In genomic region chr17:82204831-82205719, GRCh38 we compare ENCODE assay signal across 9 cellular contexts. TPM values are rescaled to one million over a fixed set of nuclear protein-coding genes. Genes with fewer than 3 reads are reported as not detected.
A peak's percentile ranks its signal among the peaks of the same experiment; 100 is the strongest.
DNase-seq lines count a peak whose midpoint lies in the region; ATAC-seq, FAIRE-seq and TF ChIP-seq lines count a peak whose summit lies in the region.
"Had no signal": no experiment of that assay in that cellular context is flagged by ENCODE, and none has a peak within 500 bp of the region (broad histone marks: within the 10 kb centered on the region; RNA-seq: fewer than 3 reads in every experiment).

No MANE protein-coding gene starts in this region.

- H3K27me3 Mint-ChIP-seq in activated CD4-positive, alpha-beta T cell treated with anti-CD3 and anti-CD28 coated beads for 36 hours: no peaks in the 10 kb centered on the region
- no peaks in the 10 kb centered on the region for H3K27me3 Mint-ChIP-seq in natural killer cell (ENCODE audit: low read depth in 2 of 2)

- peaks cover 60% of the 10 kb centered on the region for H3K4me1 Mint-ChIP-seq in activated CD4-positive, alpha-beta T cell treated with anti-CD3 and anti-CD28 coated beads for 36 hours
- peaks cover 23 to 54% of the 10 kb centered on the region in 2 donors for H3K4me1 Mint-ChIP-seq in natural killer cell

- H3K4me1 ChIP-seq in K562 (replicated peaks in 1 of 2; ENCODE audit: control insufficient read depth in 2 of 2, insufficient read depth in 2 of 2, low read length in 2 of 2): peaks cover 49 to 51% of the 10 kb centered on the region in 2 experiments

- POLR2A ChIA-PET in activated CD4-positive, alpha-beta T cell treated with anti-CD3 and anti-CD28 coated beads for 36 hours (lab: Charles Lee): interaction anchor here (1.0 to 1.5 kb wide), 2 partner anchors 31 to 97 kb away, joined by 3 to 6 read pairs; no protein-coding TSS in a partner anchor
- POLR2A ChIA-PET in K562 (lab: Yijun Ruan, JAX): interaction anchor here (0.9 to 1.0 kb wide), 2 partner anchors 9 to 23 kb away, joined by 4 to 8 read pairs; no protein-coding TSS in a partner anchor

- peak overlapping the region; percentile 93 for H3K27ac Mint-ChIP-seq in activated CD4-positive, alpha-beta T cell treated with anti-CD3 and anti-CD28 coated beads for 36 hours
- peak overlapping the region; percentile 88 to 90 for H3K27ac Mint-ChIP-seq in natural killer cell

- DNase-seq in activated CD4-positive, alpha-beta T cell treated with anti-CD3 and anti-CD28 coated beads for 36 hours: peak; percentile 79
- no peak for DNase-seq in activated CD4-positive, alpha-beta T cell treated with anti-CD3 and anti-CD28 coated beads, Interleukin-2, amount 50 U/mL, for 4 hours
- DNase-seq in NCI-H748 treated with DMSO at 0.1 percent for 48 hours (lab: John Stamatoyannopoulos, UW): peak; percentile 5
- peak in 1 of 4 experiments; percentile 57 for DNase-seq in K562 (ENCODE audit: extremely low read depth in 1 of 4, low spot score in 3 of 4)
- DNase-seq in natural killer cell: no peak
- DNase-seq in NCI-H446 treated with DMSO at 0.1 percent for 48 hours (lab: John Stamatoyannopoulos, UW): no peak
- DNase-seq in NCI-H510A (lab: John Stamatoyannopoulos, UW): no peak

- TF ChIP-seq CTCF in K562 (IDR thresholded peaks at IDR 0.05 in 2 of 3, conservative IDR thresholded peaks at IDR 0.05 in 1 of 3; ENCODE audit: insufficient read depth in 2 of 3, low read depth in 1 of 3, low read length in 3 of 3): no peak
- no peak for TF ChIP-seq CTCF in natural killer cell (IDR thresholded peaks at IDR 0.05)

- peak overlapping the region; percentile 52 to 53; a peak in 3 of 4 replicates for H3K9ac ChIP-seq in K562 (ENCODE audit: insufficient read depth in 1 of 2, low read depth in 2 of 2, low read length in 2 of 2)

- H3K27ac ChIP-seq in K562 (ENCODE audit: extremely low read depth, low read depth, low read length): peak overlapping the region; percentile 29; the same call in 2 of the 3 replicates

- no peaks in the 10 kb centered on the region for H3K27me3 ChIP-seq in K562 (ENCODE audit: control insufficient read depth in 2 of 2, insufficient read depth in 2 of 2, low read length in 2 of 2)

- no TSS peak for BruUV-seq in K562 (replicated peaks; lab: Mats Ljungman, UMichigan)

- TF ChIP-seq RAD21 in K562 (CRISPR knock-in tag; conservative IDR thresholded peaks at IDR 0.05 in 1 of 2, IDR thresholded peaks at IDR 0.05 in 1 of 2): no peak

- H3K9me1 ChIP-seq in K562 (ENCODE audit: control insufficient read depth, insufficient read depth, low read length): peaks cover 8% of the 10 kb centered on the region

- no peaks in the 10 kb centered on the region for H3K9me3 Mint-ChIP-seq in activated CD4-positive, alpha-beta T cell treated with anti-CD3 and anti-CD28 coated beads for 36 hours (ENCODE audit: low read depth)
- H3K9me3 Mint-ChIP-seq in natural killer cell: no peaks in the 10 kb centered on the region

- WGBS in K562 (ENCODE audit: insufficient coverage, low coverage, missing lambda C conversion rate): 54% methylated on average over 25 of the region's 25 CpGs

- H3K4me2 ChIP-seq in K562 (ENCODE audit: insufficient read depth, low read length): peak overlapping the region; percentile 7; the same call in 1 of the 2 replicates

- no peaks in the 10 kb centered on the region; the same call in 1 of the 2 replicates for H3K9me3 ChIP-seq in K562 (replicated peaks; ENCODE audit: control insufficient read depth, insufficient read depth, low read depth, low read length)

- H3K36me3 Mint-ChIP-seq in activated CD4-positive, alpha-beta T cell treated with anti-CD3 and anti-CD28 coated beads for 36 hours (ENCODE audit: low read depth): peaks cover 8% of the 10 kb centered on the region
- no peaks in the 10 kb centered on the region for H3K36me3 Mint-ChIP-seq in natural killer cell

- H3K4me3 Mint-ChIP-seq in activated CD4-positive, alpha-beta T cell treated with anti-CD3 and anti-CD28 coated beads for 36 hours: peak overlapping the region; percentile 60
- no peak overlapping the region for H3K4me3 Mint-ChIP-seq in natural killer cell

- no peak for FAIRE-seq in K562 (lab: Jason Lieb, UNC)
- FAIRE-seq: TTC549 had no signal

- H3K79me2 ChIP-seq in K562 (ENCODE audit: control insufficient read depth, insufficient read depth, low read length): peaks cover 10% of the 10 kb centered on the region; the same call in 1 of the 3 replicates

- intact Hi-C loops in activated CD4-positive, alpha-beta T cell treated with anti-CD3 and anti-CD28 coated beads for 36 hours (cut with DNase I, micrococcal nuclease): loop anchor here in 1 of 2 experiments (5.0 kb wide), 1 partner anchor 98 kb away; no protein-coding TSS in a partner anchor
- intact Hi-C loops in K562 (cut with micrococcal nuclease): no loop called here
- intact Hi-C loops in natural killer cell (cut with micrococcal nuclease): loop anchor here (10.0 kb wide), 1 partner anchor 50 kb away; no protein-coding TSS in a partner anchor

- ATAC-seq in activated CD4-positive, alpha-beta T cell treated with anti-CD3 and anti-CD28 coated beads for 36 hours: peak; percentile 72
- ATAC-seq in K562: peak; percentile 10; the same call in 1 of the 3 replicates
- ATAC-seq in natural killer cell: no peak
- no peak for ATAC-seq in GM18873 (IDR thresholded peaks at IDR 0.05; ENCODE audit: low FRiP score, unreplicated experiment)

- H4K20me1 ChIP-seq in K562 (replicated peaks; ENCODE audit: control insufficient read depth, insufficient read depth, low read length): no peaks in the 10 kb centered on the region

- no peak for TF ChIP-seq POLR2A in K562 (conservative IDR thresholded peaks at IDR 0.05)

- in situ Hi-C loops in K562 (cut with MboI): no loop called here

- CTCF ChIA-PET in activated CD4-positive, alpha-beta T cell treated with anti-CD3 and anti-CD28 coated beads for 36 hours (lab: Charles Lee): interaction anchor here (0.6 to 2.5 kb wide), 5 partner anchors 15 to 322 kb away, joined by 3 to 19 read pairs (median 4); no protein-coding TSS in a partner anchor
- CTCF ChIA-PET in K562 (lab: Yijun Ruan, JAX; ENCODE audit: low intra/inter-chr PET ratio): interaction anchor here (0.7 to 1.7 kb wide), 4 partner anchors 15 to 219 kb away, joined by 3 to 4 read pairs (median 4); no protein-coding TSS in a partner anchor

- TF ChIP-seq EP300 in K562 (IDR thresholded peaks at IDR 0.05; ENCODE audit: low read length): no peak

- H3K36me3 ChIP-seq in K562 (ENCODE audit: control insufficient read depth, insufficient read depth, low read length): peaks cover 17% of the 10 kb centered on the region; the same call in 2 of the 3 replicates

- H3K4me3 ChIP-seq in K562: no peak overlapping the region

- H2AFZ ChIP-seq in K562 (ENCODE audit: low read depth, low read length): no peak overlapping the region

TF ChIP-seq in K562, 482 proteins besides CTCF, POLR2A, EP300 and RAD21 (continues in another document):
- peak; percentile 43; the same call in 1 of the 2 replicates for TF ChIP-seq NCOR1 (IDR thresholded peaks at IDR 0.05)
- TF ChIP-seq ARNT (IDR thresholded peaks at IDR 0.05): no peak

RNA-seq across cellular contexts. Expression of gene CCDC57, which starts 7.6 kb away (rescaled TPM):
- 10 to 100 TPM; 41.6 to 43.8 TPM for total RNA-seq in activated CD4-positive, alpha-beta T cell treated with anti-CD3 and anti-CD28 coated beads for 36 hours
- 238 and 466 TPM in 2 replicates for total RNA-seq in K562 (2011; cell fraction: chromatin; rRNA removed; ENCODE audit: low replicate concordance)
- total RNA-seq in K562 (2011; cell fraction: nucleolus; rRNA removed): 176 and 211 TPM in 2 replicates
- 135 and 163 TPM in 2 replicates for total RNA-seq in K562 (2011; cell fraction: nucleoplasm; rRNA removed)
- total RNA-seq in K562 (2014; rRNA removed) (13.6 and 19.0 TPM in 2 replicates), K562 (2014; rRNA removed; fragmentation: Illumina TruSeq; extraction: Trizol) (10.7 TPM in 2 replicates), K562 (2015; rRNA removed; fragmentation: Illumina TruSeq; extraction: Trizol) (17.1 and 18.1 TPM in 2 replicates), K562 (2021) (33.8 and 36.0 TPM in 2 replicates), natural killer cell (10 to 100 TPM; 69.7 to 79.2 (median 75.1) TPM)
- polyA plus RNA-seq in K562 (2011; rRNA removed) (26.3 and 31.1 TPM in 2 replicates), K562 (2014; fragmentation: Illumina TruSeq; extraction: Trizol) (12.9 and 19.9 TPM in 2 replicates), K562 (2014; fragmentation: Nextera tagmentation; extraction: Ambion mirVana) (1 to 10 TPM in 1 of 2 experiments, under 1 TPM in 1; 0.83 to 1.1 TPM), K562 (2014; rRNA removed) (34.8 and 36.2 TPM in 2 replicates)
- polyA plus RNA-seq in K562 (2011; cell fraction: cytosol; rRNA removed): 15.4 and 18.8 TPM in 2 replicates
- 146 and 224 TPM in 2 replicates for polyA plus RNA-seq in K562 (2011; cell fraction: nucleus; rRNA removed)
- 20.1 and 38.4 TPM in 2 replicates for polyA plus RNA-seq in K562 (2012)
- polyA minus RNA-seq in K562 (2011; rRNA and poly(A)+ RNA removed): 15.9 and 16.8 TPM in 2 replicates
- 12.2 and 13.1 TPM in 2 replicates for polyA minus RNA-seq in K562 (2011; cell fraction: cytosol; rRNA and poly(A)+ RNA removed)
- 47.4 and 49.1 TPM in 2 replicates for polyA minus RNA-seq in K562 (2011; cell fraction: nucleus; rRNA and poly(A)+ RNA removed)

RNA-seq across cellular contexts. Expression of gene SLC16A3, which starts 23.8 kb away (rescaled TPM):
- total RNA-seq in activated CD4-positive, alpha-beta T cell treated with anti-CD3 and anti-CD28 coated beads for 36 hours: 100 to 1,000 TPM in 1 of 2 experiments, 10 to 100 TPM in 1; 93.2 to 157 TPM
- 2.9 and 6.6 TPM in 2 replicates for total RNA-seq in K562 (2011; cell fraction: chromatin; rRNA removed; ENCODE audit: low replicate concordance)
- 10.0 and 10.5 TPM in 2 replicates for total RNA-seq in K562 (2011; cell fraction: nucleolus; rRNA removed)
- 4.4 and 5.7 TPM in 2 replicates for total RNA-seq in K562 (2011; cell fraction: nucleoplasm; rRNA removed)
- total RNA-seq in K562 (2014; rRNA removed): 1.8 and 2.5 TPM in 2 replicates
- 0.11 and 0.13 TPM in 2 replicates for total RNA-seq in K562 (2014; rRNA removed; fragmentation: Illumina TruSeq; extraction: Trizol)
- total RNA-seq in K562 (2015; rRNA removed; fragmentation: Illumina TruSeq; extraction: Trizol): 1.0 and 1.2 TPM in 2 replicates
- 2.9 and 5.4 TPM in 2 replicates for total RNA-seq in K562 (2021)
- polyA plus RNA-seq in K562 (2011; rRNA removed): 3.7 and 8.3 TPM in 2 replicates
- 9.7 and 12.8 TPM in 2 replicates for polyA plus RNA-seq in K562 (2011; cell fraction: cytosol; rRNA removed)
- polyA plus RNA-seq in K562 (2011; cell fraction: nucleus; rRNA removed): 9.1 and 10.2 TPM in 2 replicates
- 4.9 and 9.3 TPM in 2 replicates for polyA plus RNA-seq in K562 (2012)
- 0.58 and 0.78 TPM in 2 replicates for polyA plus RNA-seq in K562 (2014; fragmentation: Illumina TruSeq; extraction: Trizol)
- polyA plus RNA-seq in K562 (2014; fragmentation: Nextera tagmentation; extraction: Ambion mirVana): not detected
- 0.81 and 1.9 TPM in 2 replicates for polyA plus RNA-seq in K562 (2014; rRNA removed)
- polyA minus RNA-seq in K562 (2011; rRNA and poly(A)+ RNA removed): 2.9 and 3.7 TPM in 2 replicates
- polyA minus RNA-seq in K562 (2011; cell fraction: cytosol; rRNA and poly(A)+ RNA removed): 7.0 and 15.5 TPM in 2 replicates
- polyA minus RNA-seq in K562 (2011; cell fraction: nucleus; rRNA and poly(A)+ RNA removed): 4.8 and 6.9 TPM in 2 replicates
- total RNA-seq in natural killer cell: 100 to 1,000 TPM; 172 to 365 (median 296) TPM

Comparison
In these comparisons a context has a peak if more than half of its experiments do, and no peak if none do; other contexts are left out.
1. DNase-seq: peak in activated CD4-positive, alpha-beta T cell treated with anti-CD3 and anti-CD28 coated beads for 36 hours (single experiment) and NCI-H748 treated with DMSO at 0.1 percent for 48 hours (single experiment); none in activated CD4-positive, alpha-beta T cell treated with anti-CD3 and anti-CD28 coated beads, Interleukin-2, amount 50 U/mL, for 4 hours (0 of 2), natural killer cell (single experiment), NCI-H446 treated with DMSO at 0.1 percent for 48 hours (single experiment) and NCI-H510A (single experiment).
2. ATAC-seq: peak in activated CD4-positive, alpha-beta T cell treated with anti-CD3 and anti-CD28 coated beads for 36 hours (single experiment) and K562 (single experiment); none in natural killer cell (0 of 3) and GM18873 (single experiment).
3. RNA of gene SLC16A3, which starts 23.8 kb away (total RNA-seq): 172 to 365 TPM in natural killer cell and 93.2 to 157 TPM in activated CD4-positive, alpha-beta T cell treated with anti-CD3 and anti-CD28 coated beads for 36 hours; 0.11 to 10.5 TPM in K562; every median in the first group is over 4 times any median in the second.